In genomic region chr20:1346322-1346969, GRCh38 we compare ENCODE assay signal across 17 cellular contexts. TPM values are rescaled to one million over a fixed set of nuclear protein-coding genes. Genes with fewer than 3 reads are reported as not detected.
DNase-seq lines count a peak whose midpoint lies in the region; ATAC-seq, FAIRE-seq and TF ChIP-seq lines count a peak whose summit lies in the region.
"Had no signal": no experiment of that assay in that cellular context is flagged by ENCODE, and none has a peak within 500 bp of the region (broad histone marks: within the 10 kb centered on the region; RNA-seq: fewer than 3 reads in every experiment).

No MANE protein-coding gene starts in this region.

- POLR2A ChIA-PET in HepG2 (lab: Yijun Ruan, JAX): no interaction called here

- no peak for TF ChIP-seq EP300 in HepG2 (IDR thresholded peaks at IDR 0.05; ENCODE audit: low read depth in 2 of 2, low read length in 2 of 2)
- no peak for TF ChIP-seq EP300 in HepG2 (CRISPR knock-in tag; IDR thresholded peaks at IDR 0.05; ENCODE audit: borderline replicate concordance)

- no peaks in the 10 kb centered on the region for H3F3A ChIP-seq in Loucy (ENCODE audit: low read depth)

- intact Hi-C loops in HepG2 (cut with micrococcal nuclease; ENCODE audit: unreplicated experiment): no loop called here

- peaks cover 41% of the 10 kb centered on the region for H3K36me3 Mint-ChIP-seq in activated CD8-positive, alpha-beta memory T cell treated with anti-CD3 and anti-CD28 coated beads, Interleukin-2, amount 10 ng/mL, durations not matched to agents 7 days and 5 days
- H3K36me3 Mint-ChIP-seq in activated naive CD8-positive, alpha-beta T cell treated with anti-CD3 and anti-CD28 coated beads for 36 hours: peaks cover 43% of the 10 kb centered on the region
- peaks cover 15% of the 10 kb centered on the region for H3K36me3 Mint-ChIP-seq in stimulated activated effector memory CD8-positive, alpha-beta T cell treated with anti-CD3 and anti-CD28 coated beads, Interleukin-12 subunit alpha, Interleukin-12 subunit beta, amount 100 ng/mL, for 72 hours

- no peaks in the 10 kb centered on the region for H3K36me3 ChIP-seq in Loucy (ENCODE audit: insufficient read depth, low read length)
- H3K36me3 ChIP-seq in HepG2 (replicated peaks in 1 of 2; ENCODE audit: control insufficient read depth in 1 of 2, insufficient read depth in 2 of 2, low read length in 2 of 2): peaks cover 0 to 8% of the 10 kb centered on the region in 2 experiments; a peak in 1 of 5 replicates

- H4K20me1 ChIP-seq in Loucy (ENCODE audit: insufficient read depth, low read length, poor library complexity, severe bottlenecking): no peaks in the 10 kb centered on the region
- H4K20me1 ChIP-seq in HepG2 (ENCODE audit: insufficient read depth, low read length): 0 out of 2 replicates have a peak, but pooled peaks cover 3% of the 10 kb centered on the region

- H3K27ac Mint-ChIP-seq in activated CD8-positive, alpha-beta memory T cell treated with anti-CD3 and anti-CD28 coated beads, Interleukin-2, amount 10 ng/mL, durations not matched to agents 7 days and 5 days: peak overlapping the region; percentile 62
- H3K27ac Mint-ChIP-seq in activated naive CD8-positive, alpha-beta T cell treated with anti-CD3 and anti-CD28 coated beads for 36 hours: peak overlapping the region; percentile 79
- H3K27ac Mint-ChIP-seq in stimulated activated effector memory CD8-positive, alpha-beta T cell treated with anti-CD3 and anti-CD28 coated beads, Interleukin-12 subunit alpha, Interleukin-12 subunit beta, amount 100 ng/mL, for 72 hours: peak overlapping the region; percentile 24
- H3K27ac Mint-ChIP-seq: CD4-positive, alpha-beta T cell had no signal

- H3K9ac ChIP-seq in Loucy (ENCODE audit: low read depth, low read length, poor library complexity, severe bottlenecking) (no peak overlapping the region), HepG2 (ENCODE audit: insufficient read depth, low read depth, low read length) (no peak overlapping the region)

- H3K4me2 ChIP-seq in Loucy (ENCODE audit: low read depth, low read length, poor library complexity, severe bottlenecking) (peak overlapping the region; percentile 17), HepG2 (ENCODE audit: low read depth, low read length) (no peak overlapping the region)

- H3K4me1 ChIP-seq in Loucy (ENCODE audit: insufficient read depth, low read length, poor library complexity, severe bottlenecking): peaks cover 15% of the 10 kb centered on the region
- H3K4me1 ChIP-seq in HepG2 (ENCODE audit: insufficient read depth, low read length): no peaks in the 10 kb centered on the region

- peak overlapping the region; percentile 29 for H3K4me3 Mint-ChIP-seq in activated CD8-positive, alpha-beta memory T cell treated with anti-CD3 and anti-CD28 coated beads, Interleukin-2, amount 10 ng/mL, durations not matched to agents 7 days and 5 days
- H3K4me3 Mint-ChIP-seq in activated naive CD8-positive, alpha-beta T cell treated with anti-CD3 and anti-CD28 coated beads for 36 hours: peak overlapping the region; percentile 30
- H3K4me3 Mint-ChIP-seq in stimulated activated effector memory CD8-positive, alpha-beta T cell treated with anti-CD3 and anti-CD28 coated beads, Interleukin-12 subunit alpha, Interleukin-12 subunit beta, amount 100 ng/mL, for 72 hours: no peak overlapping the region
- H3K4me3 Mint-ChIP-seq: CD4-positive, alpha-beta T cell had no signal

- TF ChIP-seq CTCF in Loucy (conservative IDR thresholded peaks at IDR 0.05; ENCODE audit: low read length): no peak
- TF ChIP-seq CTCF in HepG2 (CRISPR knock-in tag; IDR thresholded peaks at IDR 0.05): no peak

- peaks cover 10% of the 10 kb centered on the region for H3K9me3 Mint-ChIP-seq in activated CD8-positive, alpha-beta memory T cell treated with anti-CD3 and anti-CD28 coated beads, Interleukin-2, amount 10 ng/mL, durations not matched to agents 7 days and 5 days (ENCODE audit: low read depth)
- H3K9me3 Mint-ChIP-seq in activated naive CD8-positive, alpha-beta T cell treated with anti-CD3 and anti-CD28 coated beads for 36 hours: peaks cover 26% of the 10 kb centered on the region
- no peaks in the 10 kb centered on the region for H3K9me3 Mint-ChIP-seq in stimulated activated effector memory CD8-positive, alpha-beta T cell treated with anti-CD3 and anti-CD28 coated beads, Interleukin-12 subunit alpha, Interleukin-12 subunit beta, amount 100 ng/mL, for 72 hours

- no peak for FAIRE-seq in HepG2 (lab: Jason Lieb, UNC)
- FAIRE-seq: H54, RCC 7860 had no signal

- no peak for DNase-seq in activated CD8-positive, alpha-beta memory T cell treated with anti-CD3 and anti-CD28 coated beads, Interleukin-2, amount 10 ng/mL, durations not matched to agents 7 days and 5 days
- no peak for DNase-seq in activated CD8-positive, alpha-beta memory T cell treated with anti-CD3 and anti-CD28 coated beads, Interleukin-2, amount 50 U/mL, for 48 hours
- DNase-seq in activated naive CD8-positive, alpha-beta T cell treated with anti-CD3 and anti-CD28 coated beads for 36 hours: no peak
- DNase-seq in stimulated activated effector memory CD8-positive, alpha-beta T cell treated with anti-CD3 and anti-CD28 coated beads, Interleukin-12 subunit alpha, Interleukin-12 subunit beta, amount 100 ng/mL, for 72 hours (ENCODE audit: low spot score in 2 of 2): no peak
- DNase-seq in HepG2 (ENCODE audit: low spot score): no peak
- no peak for DNase-seq in effector CD8-positive, alpha-beta T cell (lab: John Stamatoyannopoulos, UW)
- DNase-seq: AML-193; CD4-positive, alpha-beta T cell; KG1; MG63; NCI-H2029; NCI-H510A treated with DMSO at 0.1 percent for 48 hours; SHP77 treated with DMSO at 0.1 percent for 48 hours had no signal

- H3K27me3 ChIP-seq in Loucy (ENCODE audit: insufficient read depth, low read length, poor library complexity, severe bottlenecking) (no peaks in the 10 kb centered on the region), HepG2 (ENCODE audit: control insufficient read depth in 1 of 2, insufficient read depth in 2 of 2, low read length in 2 of 2) (no peaks in the 10 kb centered on the region)
- H3K27me3 ChIP-seq: MG63 had no signal

- TF ChIP-seq POLR2A in HepG2 (IDR thresholded peaks at IDR 0.05; ENCODE audit: insufficient read depth in 1 of 2, low read depth in 2 of 2, low read length in 2 of 2): no peak

- TF ChIP-seq RAD21 in HepG2 (CRISPR knock-in tag; IDR thresholded peaks at IDR 0.05): no peak

- peak; percentile 36 for ATAC-seq in activated CD8-positive, alpha-beta memory T cell treated with anti-CD3 and anti-CD28 coated beads, Interleukin-2, amount 10 ng/mL, durations not matched to agents 7 days and 5 days
- ATAC-seq in stimulated activated effector memory CD8-positive, alpha-beta T cell treated with anti-CD3 and anti-CD28 coated beads, Interleukin-12 subunit alpha, Interleukin-12 subunit beta, amount 100 ng/mL, for 72 hours: no peak
- ATAC-seq in HepG2 (no peak), HG02763 (IDR thresholded peaks at IDR 0.05; ENCODE audit: unreplicated experiment) (no peak)

- no peaks in the 10 kb centered on the region for H3K9me2 ChIP-seq in Loucy (replicated peaks; ENCODE audit: low read depth, low read length)

- H3K79me2 ChIP-seq in Loucy (ENCODE audit: insufficient read depth, low read length) (no peaks in the 10 kb centered on the region), HepG2 (ENCODE audit: insufficient read depth, low read length) (no peaks in the 10 kb centered on the region)

- no TSS peak for BruUV-seq in HepG2 (replicated peaks; lab: Mats Ljungman, UMichigan)

- H3K4me1 Mint-ChIP-seq in activated CD8-positive, alpha-beta memory T cell treated with anti-CD3 and anti-CD28 coated beads, Interleukin-2, amount 10 ng/mL, durations not matched to agents 7 days and 5 days: peaks cover 33% of the 10 kb centered on the region
- H3K4me1 Mint-ChIP-seq in activated naive CD8-positive, alpha-beta T cell treated with anti-CD3 and anti-CD28 coated beads for 36 hours: peaks cover 39% of the 10 kb centered on the region
- peaks cover 20% of the 10 kb centered on the region for H3K4me1 Mint-ChIP-seq in stimulated activated effector memory CD8-positive, alpha-beta T cell treated with anti-CD3 and anti-CD28 coated beads, Interleukin-12 subunit alpha, Interleukin-12 subunit beta, amount 100 ng/mL, for 72 hours

- H3K27ac ChIP-seq in HepG2 (ENCODE audit: extremely low read length, insufficient read depth, low read length): no peak overlapping the region

- no peaks in the 10 kb centered on the region for H3K27me3 Mint-ChIP-seq in activated CD8-positive, alpha-beta memory T cell treated with anti-CD3 and anti-CD28 coated beads, Interleukin-2, amount 10 ng/mL, durations not matched to agents 7 days and 5 days
- H3K27me3 Mint-ChIP-seq in activated naive CD8-positive, alpha-beta T cell treated with anti-CD3 and anti-CD28 coated beads for 36 hours: no peaks in the 10 kb centered on the region
- H3K27me3 Mint-ChIP-seq: CD4-positive, alpha-beta T cell had no signal

- H3K9me3 ChIP-seq in Loucy (ENCODE audit: insufficient read depth, low read depth, low read length): peaks cover 8% of the 10 kb centered on the region; the same call in 1 of the 2 replicates
- peaks cover 14% of the 10 kb centered on the region for H3K9me3 ChIP-seq in HepG2 (ENCODE audit: low read length)

- CTCF ChIA-PET in activated CD8-positive, alpha-beta memory T cell treated with anti-CD3 and anti-CD28 coated beads, Interleukin-2, amount 10 ng/mL, durations not matched to agents 7 days and 5 days (lab: Charles Lee): interaction anchor here (0.9 to 1.3 kb wide), 3 partner anchors 10 to 20 kb away, joined by 3 to 4 read pairs (median 3); no protein-coding TSS in a partner anchor
- CTCF ChIA-PET in HepG2 (lab: Yijun Ruan, JAX; ENCODE audit: low intra/inter-chr PET ratio, low total read pairs): no interaction called here

- H3K4me3 ChIP-seq in Loucy (ENCODE audit: low read length, poor library complexity, severe bottlenecking) (no peak overlapping the region), HepG2 (replicated peaks in 1 of 3; ENCODE audit: insufficient read depth in 1 of 3, low read depth in 2 of 3, low read length in 3 of 3) (no peak overlapping the region)
- H3K4me3 ChIP-seq: MG63 had no signal

- in situ Hi-C loops in HepG2 (cut with HindIII; ENCODE audit: extremely low pct_ligation_motif_present, low pct_unique_long_range_greater_than_20kb): no loop called here

- 93% methylated on average over 2 of the region's 2 CpGs for WGBS in HepG2 (ENCODE audit: low lambda C conversion rate)

- no peak overlapping the region for H2AFZ ChIP-seq in Loucy (ENCODE audit: low read length)
- no peak overlapping the region for H2AFZ ChIP-seq in HepG2 (ENCODE audit: low read length)

RNA-seq across cellular contexts. Expression of gene SDCBP2, which starts 17.5 kb away (rescaled TPM):
- 1 to 10 TPM; 2.1 to 4.3 TPM for total RNA-seq in activated CD8-positive, alpha-beta memory T cell treated with anti-CD3 and anti-CD28 coated beads, Interleukin-2, amount 10 ng/mL, durations not matched to agents 7 days and 5 days
- total RNA-seq in activated naive CD8-positive, alpha-beta T cell treated with anti-CD3 and anti-CD28 coated beads for 36 hours: 1 to 10 TPM; 3.3 to 3.9 TPM
- 0.87 and 1.2 TPM in 2 replicates for total RNA-seq in HepG2 (2016; rRNA removed; fragmentation: Illumina TruSeq; extraction: Trizol)
- 0.79 and 0.91 TPM in 2 replicates for total RNA-seq in HepG2 (2016; cell fraction: cytosol; rRNA removed; fragmentation: Illumina TruSeq; extraction: Trizol; ENCODE audit: low read depth)
- total RNA-seq in HepG2 (2016; cell fraction: insoluble cytoplasmic fraction; rRNA removed; fragmentation: Illumina TruSeq; extraction: Trizol): 0.89 and 1.1 TPM in 2 replicates
- 0.48 and 0.93 TPM in 2 replicates for total RNA-seq in HepG2 (2016; cell fraction: membrane; rRNA removed; fragmentation: Illumina TruSeq; extraction: Trizol)
- 0.66 and 0.81 TPM in 2 replicates for total RNA-seq in HepG2 (2016; cell fraction: nucleus; rRNA removed; fragmentation: Illumina TruSeq; extraction: Trizol)
- polyA plus RNA-seq in HepG2 (2011; rRNA removed): 2.4 and 2.9 TPM in 2 replicates
- polyA plus RNA-seq in HepG2 (2011; cell fraction: cytosol; rRNA removed): 2.5 and 3.1 TPM in 2 replicates
- 6.1 and 6.2 TPM in 2 replicates for polyA plus RNA-seq in HepG2 (2011; cell fraction: nucleus; rRNA removed)
- polyA plus RNA-seq in HepG2 (2012): 2.1 and 4.3 TPM in 2 replicates
- 0.62 and 0.94 TPM in 2 replicates for polyA plus RNA-seq in HepG2 (2016; cell fraction: cytosol; fragmentation: Illumina TruSeq; extraction: Trizol; ENCODE audit: low read depth)
- polyA plus RNA-seq in HepG2 (2016; cell fraction: insoluble cytoplasmic fraction; fragmentation: Illumina TruSeq; extraction: Trizol; ENCODE audit: low read depth): 0.67 and 0.96 TPM in 2 replicates
- 0.65 and 0.68 TPM in 2 replicates for polyA plus RNA-seq in HepG2 (2016; cell fraction: membrane; fragmentation: Illumina TruSeq; extraction: Trizol; ENCODE audit: low read depth)
- polyA plus RNA-seq in HepG2 (2016; cell fraction: nucleus; fragmentation: Illumina TruSeq; extraction: Trizol; ENCODE audit: insufficient read depth, low read depth): 1.5 and 1.6 TPM in 2 replicates
- polyA minus RNA-seq in HepG2 (2011; rRNA and poly(A)+ RNA removed; ENCODE audit: low replicate concordance): 0.42 and 0.92 TPM in 2 replicates
- 0.62 and 0.89 TPM in 2 replicates for polyA minus RNA-seq in HepG2 (2011; cell fraction: cytosol; rRNA and poly(A)+ RNA removed)
- polyA minus RNA-seq in HepG2 (2011; cell fraction: nucleus; rRNA and poly(A)+ RNA removed): 0.37 and 0.64 TPM in 2 replicates

RNA-seq across cellular contexts. Expression of gene FKBP1A, which starts 46.4 kb away (rescaled TPM):
- total RNA-seq in activated CD8-positive, alpha-beta memory T cell treated with anti-CD3 and anti-CD28 coated beads, Interleukin-2, amount 10 ng/mL, durations not matched to agents 7 days and 5 days: 100 to 1,000 TPM; 247 to 273 TPM
- total RNA-seq in activated naive CD8-positive, alpha-beta T cell treated with anti-CD3 and anti-CD28 coated beads for 36 hours: 100 to 1,000 TPM; 315 to 324 TPM
- 119 and 188 TPM in 2 replicates for total RNA-seq in HepG2 (2016; rRNA removed; fragmentation: Illumina TruSeq; extraction: Trizol)
- total RNA-seq in HepG2 (2016; cell fraction: cytosol; rRNA removed; fragmentation: Illumina TruSeq; extraction: Trizol; ENCODE audit: low read depth): 32.5 and 44.9 TPM in 2 replicates
- 120 and 187 TPM in 2 replicates for total RNA-seq in HepG2 (2016; cell fraction: insoluble cytoplasmic fraction; rRNA removed; fragmentation: Illumina TruSeq; extraction: Trizol)
- 119 and 132 TPM in 2 replicates for total RNA-seq in HepG2 (2016; cell fraction: membrane; rRNA removed; fragmentation: Illumina TruSeq; extraction: Trizol)
- total RNA-seq in HepG2 (2016; cell fraction: nucleus; rRNA removed; fragmentation: Illumina TruSeq; extraction: Trizol): 70.0 and 93.2 TPM in 2 replicates
- polyA plus RNA-seq in HepG2 (2011; rRNA removed): 436 and 468 TPM in 2 replicates
- 445 and 560 TPM in 2 replicates for polyA plus RNA-seq in HepG2 (2011; cell fraction: cytosol; rRNA removed)
- polyA plus RNA-seq in HepG2 (2011; cell fraction: nucleus; rRNA removed): 139 and 210 TPM in 2 replicates
- 286 and 329 TPM in 2 replicates for polyA plus RNA-seq in HepG2 (2012)
- polyA plus RNA-seq in HepG2 (2016; cell fraction: cytosol; fragmentation: Illumina TruSeq; extraction: Trizol; ENCODE audit: low read depth): 115 and 137 TPM in 2 replicates
- 594 and 645 TPM in 2 replicates for polyA plus RNA-seq in HepG2 (2016; cell fraction: insoluble cytoplasmic fraction; fragmentation: Illumina TruSeq; extraction: Trizol; ENCODE audit: low read depth)
- 321 and 333 TPM in 2 replicates for polyA plus RNA-seq in HepG2 (2016; cell fraction: membrane; fragmentation: Illumina TruSeq; extraction: Trizol; ENCODE audit: low read depth)
- 249 and 270 TPM in 2 replicates for polyA plus RNA-seq in HepG2 (2016; cell fraction: nucleus; fragmentation: Illumina TruSeq; extraction: Trizol; ENCODE audit: insufficient read depth, low read depth)
- 241 and 466 TPM in 2 replicates for polyA minus RNA-seq in HepG2 (2011; rRNA and poly(A)+ RNA removed; ENCODE audit: low replicate concordance)
- polyA minus RNA-seq in HepG2 (2011; cell fraction: cytosol; rRNA and poly(A)+ RNA removed): 119 and 130 TPM in 2 replicates
- 63.7 and 102 TPM in 2 replicates for polyA minus RNA-seq in HepG2 (2011; cell fraction: nucleus; rRNA and poly(A)+ RNA removed)

Comparison
In these comparisons a context has a peak if more than half of its experiments do, and no peak if none do; other contexts are left out.
1. H3K27ac Mint-ChIP-seq: peak in every context shown above with its lines; median percentile 79 in activated naive CD8-positive, alpha-beta T cell treated with anti-CD3 and anti-CD28 coated beads for 36 hours; 62 in activated CD8-positive, alpha-beta memory T cell treated with anti-CD3 and anti-CD28 coated beads, Interleukin-2, amount 10 ng/mL, durations not matched to agents 7 days and 5 days; 24 in stimulated activated effector memory CD8-positive, alpha-beta T cell treated with anti-CD3 and anti-CD28 coated beads, Interleukin-12 subunit alpha, Interleukin-12 subunit beta, amount 100 ng/mL, for 72 hours.